In the genomic region with DNA sequence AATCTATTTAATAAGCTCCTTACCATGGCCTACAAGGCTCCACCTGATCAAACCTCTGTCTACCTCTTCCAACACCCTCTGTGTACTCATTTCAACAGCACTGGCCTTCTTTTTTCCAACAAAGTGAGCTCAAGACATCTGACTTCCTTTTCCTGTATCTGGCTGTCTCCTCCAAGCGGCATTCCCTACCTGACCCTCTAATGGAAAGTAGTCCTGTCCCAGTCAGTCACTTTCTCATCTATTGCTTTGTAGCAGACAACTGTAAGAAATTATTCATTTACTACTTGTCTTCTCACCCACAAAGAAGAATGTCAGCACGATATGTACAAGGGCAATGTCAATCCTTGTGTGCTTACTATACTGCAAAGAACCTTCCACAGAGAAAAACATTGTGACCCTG, we compare ENCODE assay signal across 2 cellular contexts.
TF ChIP-seq lines count a peak whose summit lies in the region.

No MANE protein-coding gene starts in this region.

TF ChIP-seq in IMR-90, 13 proteins besides CTCF, POLR2A, EP300 and RAD21:
- no peak for TF ChIP-seq RCOR1 (IDR thresholded peaks at IDR 0.05; ENCODE audit: insufficient replicate concordance, low read length)
- no peak for TF ChIP-seq RFX5 (IDR thresholded peaks at IDR 0.05; ENCODE audit: low read depth, low read length)
- no peak for TF ChIP-seq CHD1 (IDR thresholded peaks at IDR 0.05; ENCODE audit: low read depth, low read length)
- TF ChIP-seq, protein P1, sequence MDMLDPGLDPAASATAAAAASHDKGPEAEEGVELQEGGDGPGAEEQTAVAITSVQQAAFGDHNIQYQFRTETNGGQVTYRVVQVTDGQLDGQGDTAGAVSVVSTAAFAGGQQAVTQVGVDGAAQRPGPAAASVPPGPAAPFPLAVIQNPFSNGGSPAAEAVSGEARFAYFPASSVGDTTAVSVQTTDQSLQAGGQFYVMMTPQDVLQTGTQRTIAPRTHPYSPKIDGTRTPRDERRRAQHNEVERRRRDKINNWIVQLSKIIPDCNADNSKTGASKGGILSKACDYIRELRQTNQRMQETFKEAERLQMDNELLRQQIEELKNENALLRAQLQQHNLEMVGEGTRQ (IDR thresholded peaks at IDR 0.05; ENCODE audit: low read depth, low read length): no peak
- no peak for TF ChIP-seq MAFK (IDR thresholded peaks at IDR 0.05; ENCODE audit: low read depth, low read length)
- no peak for TF ChIP-seq ELK1 (IDR thresholded peaks at IDR 0.05; ENCODE audit: borderline replicate concordance, low read depth, low read length)
- no peak for TF ChIP-seq BHLHE40 (IDR thresholded peaks at IDR 0.05; ENCODE audit: low read depth, low read length)
- TF ChIP-seq NFE2L2 (IDR thresholded peaks at IDR 0.05; ENCODE audit: low read depth, low read length): no peak
- no peak for TF ChIP-seq MXI1 (IDR thresholded peaks at IDR 0.05; ENCODE audit: borderline replicate concordance, low read depth, low read length)
- no peak for TF ChIP-seq MAZ (IDR thresholded peaks at IDR 0.05; ENCODE audit: borderline replicate concordance, low read depth, low read length)
- no peak for TF ChIP-seq SMC3 (IDR thresholded peaks at IDR 0.05; ENCODE audit: low read depth, low read length)
- no peak for TF ChIP-seq FOS (IDR thresholded peaks at IDR 0.05; ENCODE audit: low read depth, low read length)
- TF ChIP-seq CEBPB (IDR thresholded peaks at IDR 0.05; ENCODE audit: low read depth, low read length): no peak

TF ChIP-seq in WTC11, 78 proteins besides CTCF, POLR2A, EP300 and RAD21:
- no peak for TF ChIP-seq NR2C2 (CRISPR knock-in tag; IDR thresholded peaks at IDR 0.05)
